In genomic region chr9:104922748-104923147, GRCh38 we compare ENCODE assay signal across 1 cellular context.
TF ChIP-seq lines count a peak whose summit lies in the region.
"Not testable (repeated sequence)": the region's sequence is repeated elsewhere in the genome, so short reads cannot be mapped to it uniquely, and the experiment has no call there.

No MANE protein-coding gene starts in this region.

TF ChIP-seq in HepG2, 621 proteins besides CTCF, POLR2A, EP300 and RAD21:
- TF ChIP-seq SALL1 (CRISPR knock-in tag; IDR thresholded peaks at IDR 0.05) (0 out of 2 replicates have a peak, but pooled peaks have one; percentile 12), SOX13 (CRISPR knock-in tag; conservative IDR thresholded peaks at IDR 0.05 in 1 of 2, IDR thresholded peaks at IDR 0.05 in 1 of 2) (0 out of 4 replicates have a peak, but pooled peaks of 1 of the 2 experiments have one; percentile 11), ZMYM3 (CRISPR knock-in tag; IDR thresholded peaks at IDR 0.05) (peak; percentile 56; the same call in 1 of the 2 replicates)
- TF ChIP-seq, protein P1, sequence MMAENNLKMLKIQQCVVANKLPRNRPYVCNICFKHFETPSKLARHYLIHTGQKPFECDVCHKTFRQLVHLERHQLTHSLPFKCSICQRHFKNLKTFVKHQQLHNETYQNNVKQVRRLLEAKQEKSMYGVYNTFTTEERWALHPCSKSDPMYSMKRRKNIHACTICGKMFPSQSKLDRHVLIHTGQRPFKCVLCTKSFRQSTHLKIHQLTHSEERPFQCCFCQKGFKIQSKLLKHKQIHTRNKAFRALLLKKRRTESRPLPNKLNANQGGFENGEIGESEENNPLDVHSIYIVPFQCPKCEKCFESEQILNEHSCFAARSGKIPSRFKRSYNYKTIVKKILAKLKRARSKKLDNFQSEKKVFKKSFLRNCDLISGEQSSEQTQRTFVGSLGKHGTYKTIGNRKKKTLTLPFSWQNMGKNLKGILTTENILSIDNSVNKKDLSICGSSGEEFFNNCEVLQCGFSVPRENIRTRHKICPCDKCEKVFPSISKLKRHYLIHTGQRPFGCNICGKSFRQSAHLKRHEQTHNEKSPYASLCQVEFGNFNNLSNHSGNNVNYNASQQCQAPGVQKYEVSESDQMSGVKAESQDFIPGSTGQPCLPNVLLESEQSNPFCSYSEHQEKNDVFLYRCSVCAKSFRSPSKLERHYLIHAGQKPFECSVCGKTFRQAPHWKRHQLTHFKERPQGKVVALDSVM (CRISPR knock-in tag; IDR thresholded peaks at IDR 0.05) = peak; percentile 92
- not testable (repeated sequence) for TF ChIP-seq SOX13 (IDR thresholded peaks at IDR 0.05)
